Comparison of ENCODE assay signal across 10 cellular contexts in genomic region chr17:63434951-63435571, GRCh38. TPM values are rescaled to one million over a fixed set of nuclear protein-coding genes. Genes with fewer than 3 reads are reported as not detected.
DNase-seq lines count a peak whose midpoint lies in the region; ATAC-seq, FAIRE-seq and TF ChIP-seq lines count a peak whose summit lies in the region.
"Had no signal": no experiment of that assay in that cellular context is flagged by ENCODE, and none has a peak within 500 bp of the region (broad histone marks: within the 10 kb centered on the region; RNA-seq: fewer than 3 reads in every experiment).

No MANE protein-coding gene starts in this region.

- H3K79me2 ChIP-seq in keratinocyte (ENCODE audit: control insufficient read depth, insufficient read depth, low read length): no peaks in the 10 kb centered on the region

- H3K36me3 Mint-ChIP-seq in MCF 10A (ENCODE audit: insufficient read depth, unreplicated experiment): peaks cover 29% of the 10 kb centered on the region

- TF ChIP-seq EP300 in tibial nerve (IDR thresholded peaks at IDR 0.05): peak in 1 of 2 donors; percentile 33

- no peak for ATAC-seq in HG03432 (IDR thresholded peaks at IDR 0.05; ENCODE audit: unreplicated experiment)

- H4K20me1 ChIP-seq in keratinocyte (ENCODE audit: control insufficient read depth, extremely low read depth, insufficient read depth, low read length): no peaks in the 10 kb centered on the region

- dilution Hi-C loops in keratinocyte (cut with MboI; ENCODE audit: extremely low pct_ligation_motif_present, low sequenced_read_pairs): no loop called here

- 43 to 52% methylated on average over 22 to 25 of the region's 25 CpGs for WGBS in tibial nerve, 2 donors

- no peaks in the 10 kb centered on the region for H3K27me3 Mint-ChIP-seq in MCF 10A (ENCODE audit: insufficient read depth, unreplicated experiment)

- intact Hi-C loops in MCF 10A (cut with micrococcal nuclease): loop anchor here (2.0 kb wide), 1 partner anchor 44 kb away; no protein-coding TSS in a partner anchor

- H3K9me1 ChIP-seq in keratinocyte (ENCODE audit: control insufficient read depth, extremely low read depth, insufficient read depth, low read length): no peaks in the 10 kb centered on the region

- H3K4me3 ChIP-seq in keratinocyte (ENCODE audit: control insufficient read depth in 2 of 3, extremely low read depth in 1 of 3, insufficient read depth in 2 of 3, low read depth in 1 of 3, low read length in 3 of 3): no peak overlapping the region
- peak overlapping the region in 1 of 4 donors; percentile 18 for H3K4me3 ChIP-seq in tibial nerve
- H3K4me3 ChIP-seq: ovary, SJSA1 had no signal

- CTCF ChIA-PET in MCF 10A (lab: Yijun Ruan, JAX): interaction anchor here (0.6 to 18.1 kb wide), 14 partner anchors 9 to 340 kb away, joined by 3 to 216 read pairs (median 4); partner anchors contain the start of genes ACE and CYB561

- no peak overlapping the region for H3K9ac ChIP-seq in keratinocyte (ENCODE audit: control insufficient read depth, extremely low read depth, insufficient read depth, low read length)

- no TSS peak for BruUV-seq in MCF 10A (replicated peaks; lab: Mats Ljungman, UMichigan)

- H3K27me3 ChIP-seq in keratinocyte (ENCODE audit: control insufficient read depth, extremely low read depth, insufficient read depth, low read length): no peaks in the 10 kb centered on the region
- H3K27me3 ChIP-seq in tibial nerve: no peaks in the 10 kb centered on the region
- H3K27me3 ChIP-seq: ovary, SJSA1 had no signal

- H3K27ac ChIP-seq in keratinocyte (ENCODE audit: control insufficient read depth, insufficient read depth, low read length) (no peak overlapping the region), tibial nerve (peak overlapping the region; percentile 17 to 83 (median 76))
- H3K27ac ChIP-seq: SJSA1 had no signal

- H3K27ac Mint-ChIP-seq in MCF 10A (ENCODE audit: low read depth, unreplicated experiment): no peak overlapping the region

- no peak overlapping the region for H3K4me2 ChIP-seq in keratinocyte (ENCODE audit: control insufficient read depth, extremely low read depth, insufficient read depth, low read depth, low read length)

- TF ChIP-seq CTCF in MCF 10A (IDR thresholded peaks at IDR 0.05; ENCODE audit: unreplicated experiment) (peak; percentile 52), keratinocyte (optimal IDR thresholded peaks at IDR 0.05 in 1 of 3, IDR thresholded peaks at IDR 0.05 in 1 of 3, conservative IDR thresholded peaks at IDR 0.05 in 1 of 3; ENCODE audit: extremely low read depth in 1 of 3, insufficient read depth in 2 of 3, low read length in 3 of 3) (peak in 2 of 3 experiments; percentile 40 to 43), tibial nerve (IDR thresholded peaks at IDR 0.05) (no peak)

- H3K9me3 ChIP-seq in keratinocyte (ENCODE audit: control insufficient read depth, low read depth, low read length) (no peaks in the 10 kb centered on the region), tibial nerve (no peaks in the 10 kb centered on the region)
- H3K9me3 ChIP-seq: ovary, SJSA1 had no signal

- FAIRE-seq in keratinocyte (lab: Jason Lieb, UNC): peak; percentile 39

- POLR2A ChIA-PET in MCF 10A (lab: Yijun Ruan, JAX): interaction anchor here (0.6 to 3.6 kb wide), 13 partner anchors 9 to 200 kb away, joined by 3 to 31 read pairs (median 4); partner anchors contain the start of genes CYB561, DCAF7 and MAP3K3

- DNase-seq in GF-D8 (lab: John Stamatoyannopoulos, UW) (peak; percentile 69), NCI-H446 treated with DMSO at 0.1 percent for 48 hours (lab: John Stamatoyannopoulos, UW) (peak; percentile 39), MCF 10A (ENCODE audit: unreplicated experiment) (peak; percentile 94), keratinocyte (ENCODE audit: low read depth, low spot score) (no peak), tibial nerve (ENCODE audit: low spot score in 2 of 2) (no peak), NCI-H1417 (lab: John Stamatoyannopoulos, UW) (no peak), NCI-H526 treated with DMSO at 0.1 percent for 48 hours (lab: John Stamatoyannopoulos, UW) (no peak)

- H3K36me3 ChIP-seq in keratinocyte (ENCODE audit: control insufficient read depth in 2 of 2, extremely low read depth in 1 of 2, insufficient read depth in 2 of 2, low read length in 2 of 2) (peaks cover 0 to 12% of the 10 kb centered on the region in 2 experiments), tibial nerve (no peaks in the 10 kb centered on the region)
- H3K36me3 ChIP-seq: ovary had no signal

- H3K4me1 ChIP-seq in keratinocyte (ENCODE audit: control insufficient read depth, extremely low read depth, insufficient read depth, low read length): peaks cover 20% of the 10 kb centered on the region
- H3K4me1 ChIP-seq in tibial nerve: peaks cover 0 to 78% (median 50%) of the 10 kb centered on the region in 4 donors

- H3K9me3 Mint-ChIP-seq in MCF 10A (ENCODE audit: unreplicated experiment): no peaks in the 10 kb centered on the region

- peaks cover 43% of the 10 kb centered on the region for H3K4me1 Mint-ChIP-seq in MCF 10A (ENCODE audit: insufficient read depth, unreplicated experiment)

- H3K4me3 Mint-ChIP-seq in MCF 10A (ENCODE audit: unreplicated experiment): peak overlapping the region; percentile 13

- TF ChIP-seq POLR2A in tibial nerve (IDR thresholded peaks at IDR 0.05): no peak

- no peak overlapping the region for H2AFZ ChIP-seq in keratinocyte (ENCODE audit: control insufficient read depth, low read length)

RNA-seq across cellular contexts. Expression of gene CYB561, which starts 11.0 kb away (rescaled TPM):
- 57.2 and 62.0 TPM in 2 replicates for total RNA-seq in MCF 10A (2022)
- polyA plus RNA-seq in keratinocyte: 14.4 to 21.8 TPM (median 19.4 TPM) in 3 replicates
- polyA plus RNA-seq in keratinocyte (2011; ENCODE audit: low read depth): 7.0 TPM
- polyA plus RNA-seq in keratinocyte (2011; cell fraction: cytosol; rRNA removed): 13.6 and 18.2 TPM in 2 replicates
- 28.7 and 32.5 TPM in 2 replicates for polyA plus RNA-seq in keratinocyte (2011; cell fraction: nucleus; rRNA removed)
- polyA plus RNA-seq in keratinocyte (2012; ENCODE audit: low replicate concordance): 11.0 and 22.3 TPM in 2 replicates
- 20.9 to 62.2 TPM (median 35.4 TPM) in 3 replicates for polyA minus RNA-seq in keratinocyte
- 24.7 TPM for polyA minus RNA-seq in keratinocyte (2011; cell fraction: cytosol; rRNA and poly(A)+ RNA removed)
- 23.8 and 27.4 TPM in 2 replicates for polyA minus RNA-seq in keratinocyte (2011; cell fraction: nucleus; rRNA and poly(A)+ RNA removed)
- total RNA-seq in tibial nerve: 10 to 100 TPM; 21.4 to 52.5 (median 35.0) TPM

RNA-seq across cellular contexts. Expression of gene ACE, which starts 41.8 kb away (rescaled TPM):
- total RNA-seq in MCF 10A (2022) (0.30 and 0.39 TPM in 2 replicates), tibial nerve (10 to 100 TPM in 2 of 4 donors, 1 to 10 TPM in 2; 7.5 to 35.3 (median 14.1) TPM)
- polyA plus RNA-seq in keratinocyte: 0.05 to 0.07 TPM in 2 of 3 replicates, not detected in the other
- not detected for polyA plus RNA-seq in keratinocyte (2011; ENCODE audit: low read depth)
- not detected in 2 replicates for polyA plus RNA-seq in keratinocyte (2011; cell fraction: cytosol; rRNA removed)
- polyA plus RNA-seq in keratinocyte (2011; cell fraction: nucleus; rRNA removed): 0.20 TPM in 1 of 2 replicates, not detected in the other
- polyA plus RNA-seq in keratinocyte (2012; ENCODE audit: low replicate concordance): 0.03 TPM in 1 of 2 replicates, not detected in the other
- polyA minus RNA-seq in keratinocyte: not detected in 3 replicates
- not detected for polyA minus RNA-seq in keratinocyte (2011; cell fraction: cytosol; rRNA and poly(A)+ RNA removed)
- 0.95 TPM in 1 of 2 replicates, not detected in the other for polyA minus RNA-seq in keratinocyte (2011; cell fraction: nucleus; rRNA and poly(A)+ RNA removed)

Comparison
In these comparisons a context has a peak if more than half of its experiments do, and no peak if none do; other contexts are left out.
1. DNase-seq: peak in GF-D8 (single experiment), NCI-H446 treated with DMSO at 0.1 percent for 48 hours (single experiment) and MCF 10A (single experiment); none in keratinocyte (single experiment), tibial nerve (0 of 2), NCI-H1417 (0 of 3) and NCI-H526 treated with DMSO at 0.1 percent for 48 hours (single experiment).
2. CTCF ChIP-seq: peak in MCF 10A (single experiment) and keratinocyte (2 of 3); none in tibial nerve (0 of 5).